Comparison of ENCODE assay signal across 7 cellular contexts in genomic region chr10:97404044-97404443, GRCh38.
"Had no signal": no experiment of that assay in that cellular context is flagged by ENCODE, and none has a peak within 500 bp of the region (broad histone marks: within the 10 kb centered on the region; RNA-seq: fewer than 3 reads in every experiment).

No MANE protein-coding gene starts in this region.

- H3K9me3 Mint-ChIP-seq: GM23338, H9, HFFc6, IgD-negative memory B cell had no signal

- H3K4me3 Mint-ChIP-seq: GM23338, H9, HFFc6, IgD-negative memory B cell had no signal

- H3K27ac Mint-ChIP-seq: GM23338, H9, HFFc6 had no signal

- DNase-seq: H9, HCEC 1CT, HFFc6, KG1 had no signal

- H3K27me3 Mint-ChIP-seq: IgD-negative memory B cell had no signal

- ATAC-seq: GM23338, HepG2 had no signal

- H3K36me3 Mint-ChIP-seq: IgD-negative memory B cell had no signal

- H3K4me3 ChIP-seq: GM23338 had no signal
